1 cellular context compared by ENCODE assay signal in genomic region chr16:30535777-30536190, GRCh38.
TF ChIP-seq lines count a peak whose summit lies in the region.

No MANE protein-coding gene starts in this region.

TF ChIP-seq in K562, 482 proteins besides CTCF, POLR2A, EP300 and RAD21 (continued from another document and continues in another):
- TF ChIP-seq E2F6 (IDR thresholded peaks at IDR 0.05; ENCODE audit: borderline replicate concordance in 1 of 2, extremely low read depth in 1 of 2, insufficient read depth in 1 of 2, insufficient read length in 1 of 2, low read depth in 1 of 2, low read length in 1 of 2, poor library complexity in 1 of 2, severe bottlenecking in 1 of 2): peak; percentile 88 to 92
- no peak for TF ChIP-seq ZNF449 (CRISPR knock-in tag; IDR thresholded peaks at IDR 0.05)
- TF ChIP-seq SIN3A (IDR thresholded peaks at IDR 0.05; ENCODE audit: borderline replicate concordance in 2 of 2, control insufficient read depth in 1 of 2, low read depth in 2 of 2, low read length in 2 of 2): peak in 1 of 2 experiments; percentile 49; a peak in 1 of 4 replicates
- no peak for TF ChIP-seq HMGN3 (IDR thresholded peaks at IDR 0.05; ENCODE audit: borderline replicate concordance, extremely low read depth, insufficient read length, low read depth, low read length)
- peak; percentile 73 for TF ChIP-seq CC2D1A (IDR thresholded peaks at IDR 0.05)
- TF ChIP-seq POLR2AphosphoS5 (IDR thresholded peaks at IDR 0.05; ENCODE audit: control insufficient read depth, insufficient read depth, low read depth, low read length): 0 out of 2 replicates have a peak, but pooled peaks have one; percentile 45
- 0 out of 4 replicates have a peak, but pooled peaks of 1 of the 2 experiments have one; percentile 48 for TF ChIP-seq UBTF (IDR thresholded peaks at IDR 0.05; ENCODE audit: borderline replicate concordance in 1 of 2, low read depth in 2 of 2, low read length in 2 of 2)
- no peak for TF ChIP-seq POU5F1 (IDR thresholded peaks at IDR 0.05; ENCODE audit: borderline replicate concordance, low read depth, low read length, partially characterized antibody)
- TF ChIP-seq CREM (IDR thresholded peaks at IDR 0.05; ENCODE audit: low read depth): peak; percentile 75
- TF ChIP-seq EP400 (IDR thresholded peaks at IDR 0.05): peak; percentile 90
- peak; percentile 20 for TF ChIP-seq SMAD1 (IDR thresholded peaks at IDR 0.05; ENCODE audit: low read depth, low read length, partially characterized antibody)
- peak; percentile 75 for TF ChIP-seq POLR2G (IDR thresholded peaks at IDR 0.05; ENCODE audit: low read depth, low read length)
- TF ChIP-seq JUND (IDR thresholded peaks at IDR 0.05; ENCODE audit: borderline replicate concordance, low read depth, low read length): peak; percentile 43
- no peak; the same call in 2 of the 3 replicates for TF ChIP-seq JUND (tag; IDR thresholded peaks at IDR 0.05; ENCODE audit: borderline replicate concordance, low read depth, low read length)
- TF ChIP-seq TARDBP (IDR thresholded peaks at IDR 0.05): peak; percentile 22; the same call in 1 of the 2 replicates
- TF ChIP-seq CHD1 (IDR thresholded peaks at IDR 0.05; ENCODE audit: low read length): no peak
- peak; percentile 23; the same call in 1 of the 2 replicates for TF ChIP-seq ZNF384 (IDR thresholded peaks at IDR 0.05; ENCODE audit: low read depth, low read length)
- TF ChIP-seq HDAC8 (tag; IDR thresholded peaks at IDR 0.05): 0 out of 2 replicates have a peak, but pooled peaks have one; percentile 25
- no peak for TF ChIP-seq POLR3A (IDR thresholded peaks at IDR 0.05; ENCODE audit: borderline replicate concordance, extremely low read depth, insufficient read depth, insufficient read length)
- no peak for TF ChIP-seq PHB (CRISPR knock-in tag; IDR thresholded peaks at IDR 0.05)
- no peak for TF ChIP-seq NR2C1 (IDR thresholded peaks at IDR 0.05)
- peak; percentile 41; the same call in 1 of the 2 replicates for TF ChIP-seq NR2C1 (tag; IDR thresholded peaks at IDR 0.05)
- TF ChIP-seq ZKSCAN8 (CRISPR knock-in tag; IDR thresholded peaks at IDR 0.05): 0 out of 2 replicates have a peak, but pooled peaks have one; percentile 20
- 0 out of 2 replicates have a peak, but pooled peaks have one; percentile 19 for TF ChIP-seq DMBX1 (CRISPR knock-in tag; IDR thresholded peaks at IDR 0.05; ENCODE audit: borderline replicate concordance)
- peak; percentile 89 for TF ChIP-seq RBM39 (optimal IDR thresholded peaks at IDR 0.05; ENCODE audit: low read depth, low read length)
- TF ChIP-seq RAD51 (IDR thresholded peaks at IDR 0.05; ENCODE audit: borderline replicate concordance, low read depth): peak; percentile 67
- no peak for TF ChIP-seq ILK (tag; IDR thresholded peaks at IDR 0.05; ENCODE audit: borderline replicate concordance, low read depth)
- TF ChIP-seq ESRRA (IDR thresholded peaks at IDR 0.05; ENCODE audit: borderline replicate concordance, low read depth): peak; percentile 32; the same call in 1 of the 2 replicates
- peak; percentile 12 for TF ChIP-seq PRDM10 (IDR thresholded peaks at IDR 0.05; ENCODE audit: partially characterized antibody)
- peak; percentile 81 for TF ChIP-seq USF2 (CRISPR knock-in tag; IDR thresholded peaks at IDR 0.05)
- 0 out of 2 replicates have a peak, but pooled peaks have one; percentile 39 for TF ChIP-seq THAP12 (CRISPR knock-in tag; IDR thresholded peaks at IDR 0.05)
- TF ChIP-seq NKRF (IDR thresholded peaks at IDR 0.05; ENCODE audit: borderline replicate concordance): 0 out of 2 replicates have a peak, but pooled peaks have one; percentile 8
- TF ChIP-seq HDAC2 (IDR thresholded peaks at IDR 0.05): peak; percentile 64; the same call in 1 of the 2 replicates
- TF ChIP-seq MITF (IDR thresholded peaks at IDR 0.05): 0 out of 2 replicates have a peak, but pooled peaks have one; percentile 8
- TF ChIP-seq CREB1 (IDR thresholded peaks at IDR 0.05): peak; percentile 41; the same call in 1 of the 2 replicates
- 0 out of 2 replicates have a peak, but pooled peaks have one; percentile 34 for TF ChIP-seq CREB1 (CRISPR knock-in tag; IDR thresholded peaks at IDR 0.05)
- TF ChIP-seq MNT (conservative IDR thresholded peaks at IDR 0.05): peak; percentile 72 to 79; a peak in 3 of 4 replicates
- 0 out of 2 replicates have a peak, but pooled peaks have one; percentile 20 for TF ChIP-seq SMAD4 (CRISPR knock-in tag; conservative IDR thresholded peaks at IDR 0.05)
- peak; percentile 40 for TF ChIP-seq PHF8 (IDR thresholded peaks at IDR 0.05; ENCODE audit: borderline replicate concordance, low read length)
- TF ChIP-seq USF1 (CRISPR knock-in tag; IDR thresholded peaks at IDR 0.05): peak; percentile 83
- 0 out of 2 replicates have a peak, but pooled peaks have one; percentile 15 for TF ChIP-seq HIVEP1 (CRISPR knock-in tag; IDR thresholded peaks at IDR 0.05)
- 0 out of 2 replicates have a peak, but pooled peaks have one; percentile 30 for TF ChIP-seq ELF4 (CRISPR knock-in tag; IDR thresholded peaks at IDR 0.05)
- TF ChIP-seq ATF1 (CRISPR knock-in tag; IDR thresholded peaks at IDR 0.05): no peak
- TF ChIP-seq ATF1 (tag; IDR thresholded peaks at IDR 0.05): peak; percentile 45
